Comparison of ENCODE assay signal across 2 cellular contexts in genomic region chr2:3196716-3197115, GRCh38.
TF ChIP-seq lines count a peak whose summit lies in the region.

No MANE protein-coding gene starts in this region.

TF ChIP-seq in SK-N-SH, 30 proteins besides CTCF, POLR2A, EP300 and RAD21 (continued from another document):
- TF ChIP-seq MXI1 (IDR thresholded peaks at IDR 0.05; ENCODE audit: low read depth, low read length), result no peak
- no peak for TF ChIP-seq SIN3A (IDR thresholded peaks at IDR 0.05; ENCODE audit: borderline replicate concordance, low read depth, low read length)
- TF ChIP-seq RFX5 (IDR thresholded peaks at IDR 0.05; ENCODE audit: low read length), result no peak
- TF ChIP-seq CHD2 (IDR thresholded peaks at IDR 0.05; ENCODE audit: low read length, partially characterized antibody), result no peak
- no peak for TF ChIP-seq NFIC (IDR thresholded peaks at IDR 0.05; ENCODE audit: borderline replicate concordance)
- TF ChIP-seq GATA2 (CRISPR knock-in tag; IDR thresholded peaks at IDR 0.05), result no peak
- no peak for TF ChIP-seq FOSL2 (IDR thresholded peaks at IDR 0.05; ENCODE audit: borderline replicate concordance, low read depth)
- no peak for TF ChIP-seq REST (IDR thresholded peaks at IDR 0.05; ENCODE audit: low read depth, low read length)
- no peak for TF ChIP-seq JUND (IDR thresholded peaks at IDR 0.05)
- TF ChIP-seq USF2 (IDR thresholded peaks at IDR 0.05; ENCODE audit: borderline replicate concordance, low read depth, low read length), result no peak
- TF ChIP-seq TAF1 (IDR thresholded peaks at IDR 0.05; ENCODE audit: borderline replicate concordance, low read depth, low read length), result no peak
- TF ChIP-seq EZH2phosphoT487 (IDR thresholded peaks at IDR 0.05; ENCODE audit: borderline replicate concordance, low read depth), result no peak

TF ChIP-seq in SK-N-SH treated with all-trans-retinoic acid at 6 μM for 48 hours, 23 proteins besides CTCF, POLR2A, EP300 and RAD21 (continued from another document):
- TF ChIP-seq TSHZ2 (CRISPR knock-in tag; IDR thresholded peaks at IDR 0.05) (no peak), TOX (CRISPR knock-in tag; IDR thresholded peaks at IDR 0.05; ENCODE audit: borderline replicate concordance) (no peak), ZNF70 (CRISPR knock-in tag; IDR thresholded peaks at IDR 0.05) (no peak), ZNF565 (CRISPR knock-in tag; conservative IDR thresholded peaks at IDR 0.05; ENCODE audit: low read depth) (no peak), TCF4 (CRISPR knock-in tag; IDR thresholded peaks at IDR 0.05; ENCODE audit: borderline replicate concordance) (no peak), ARNTL (CRISPR knock-in tag; IDR thresholded peaks at IDR 0.05; ENCODE audit: borderline replicate concordance, low read depth) (no peak), ZNF8 (CRISPR knock-in tag; IDR thresholded peaks at IDR 0.05) (no peak)
